In genomic region chr3:102133376-102133775, GRCh38 we compare ENCODE assay signal across 20 cellular contexts.
"Had no signal": no experiment of that assay in that cellular context is flagged by ENCODE, and none has a peak within 500 bp of the region (broad histone marks: within the 10 kb centered on the region; RNA-seq: fewer than 3 reads in every experiment).

No MANE protein-coding gene starts in this region.

- DNase-seq: colonic mucosa; dermis blood vessel endothelial cell; foreskin keratinocyte; islet precursor cell; left lung; mesendoderm; naive B cell; occipital lobe; pancreas; right lobe of liver; stimulated activated CD4-positive, alpha-beta T cell treated with anti-CD3 and anti-CD28 coated beads, Interleukin-4, amount 100 ng/mL, for 1 hour; stimulated activated CD8-positive, alpha-beta memory T cell treated with anti-CD3 and anti-CD28 coated beads, Interleukin-4, amount 100 ng/mL, for 48 hours; stomach; substantia nigra; transverse colon had no signal

- H3K27me3 Mint-ChIP-seq: naive B cell; stimulated activated memory B cell treated with anti-CD40 and anti-IgM and Interleukin-4, amounts not matched to agents 10 μg/mL and 1 μg/mL and 100 μg/mL, for 72 hours had no signal

- H3K36me3 ChIP-seq: colonic mucosa, left lung, pancreas, right lobe of liver, stomach, thoracic aorta, transverse colon had no signal

- H3K36me3 Mint-ChIP-seq: naive B cell; stimulated activated memory B cell treated with anti-CD40 and anti-IgM and Interleukin-4, amounts not matched to agents 10 μg/mL and 1 μg/mL and 100 μg/mL, for 72 hours had no signal

- H3K27ac ChIP-seq: colonic mucosa, foreskin keratinocyte, left lung, pancreas, right lobe of liver, transverse colon had no signal

- H3K4me3 Mint-ChIP-seq: naive B cell; nephron; stimulated activated memory B cell treated with anti-CD40 and anti-IgM and Interleukin-4, amounts not matched to agents 10 μg/mL and 1 μg/mL and 100 μg/mL, for 72 hours had no signal

- H3K4me1 Mint-ChIP-seq: nephron had no signal

- H3K4me3 ChIP-seq: colonic mucosa, left lung, lung, pancreas, right lobe of liver, stomach, thoracic aorta, transverse colon had no signal

- ATAC-seq: foreskin keratinocyte; left lung; pancreas; right lobe of liver; stimulated activated memory B cell treated with anti-CD40 and anti-IgM and Interleukin-4, amounts not matched to agents 10 μg/mL and 1 μg/mL and 100 μg/mL, for 72 hours had no signal

- H3K9me3 Mint-ChIP-seq: nephron; stimulated activated memory B cell treated with anti-CD40 and anti-IgM and Interleukin-4, amounts not matched to agents 10 μg/mL and 1 μg/mL and 100 μg/mL, for 72 hours had no signal

- H3K27ac Mint-ChIP-seq: nephron, progenitor cell of endocrine pancreas had no signal

- H3K27me3 ChIP-seq: colonic mucosa, foreskin keratinocyte, left lung, pancreas, right lobe of liver, stomach, transverse colon had no signal

- H3K9me3 ChIP-seq: colonic mucosa, left lung, pancreas, right lobe of liver, stomach, thoracic aorta, transverse colon had no signal

- H3K4me1 ChIP-seq: colonic mucosa, right lobe of liver had no signal
